In genomic region chr6:87714093-87714809, GRCh38 we compare ENCODE assay signal across 10 cellular contexts. TPM values are rescaled to one million over a fixed set of nuclear protein-coding genes. Genes with fewer than 3 reads are reported as not detected.
DNase-seq lines count a peak whose midpoint lies in the region; ATAC-seq and TF ChIP-seq lines count a peak whose summit lies in the region.
"Had no signal": no experiment of that assay in that cellular context is flagged by ENCODE, and none has a peak within 500 bp of the region (broad histone marks: within the 10 kb centered on the region; RNA-seq: fewer than 3 reads in every experiment).

No MANE protein-coding gene starts in this region.

- peak overlapping the region; percentile 3 for H3K27ac ChIP-seq in brain microvascular endothelial cell

- H3K9me3 Mint-ChIP-seq in activated T-cell treated with anti-CD3 and anti-CD28 coated beads, Interleukin-2, amount 50 U/mL, for 24 hours, result no peaks in the 10 kb centered on the region
- no peaks in the 10 kb centered on the region for H3K9me3 Mint-ChIP-seq in stimulated activated naive B cell treated with anti-CD40 and anti-IgM and Interleukin-4, amounts not matched to agents 10 μg/mL and 1 μg/mL and 100 μg/mL, for 72 hours
- no peaks in the 10 kb centered on the region for H3K9me3 Mint-ChIP-seq in glutamatergic neuron (ENCODE audit: unreplicated experiment)

- no peaks in the 10 kb centered on the region for H3K27me3 Mint-ChIP-seq in activated T-cell treated with anti-CD3 and anti-CD28 coated beads, Interleukin-2, amount 50 U/mL, for 24 hours
- H3K27me3 Mint-ChIP-seq in stimulated activated naive B cell treated with anti-CD40 and anti-IgM and Interleukin-4, amounts not matched to agents 10 μg/mL and 1 μg/mL and 100 μg/mL, for 72 hours, result no peaks in the 10 kb centered on the region
- no peaks in the 10 kb centered on the region for H3K27me3 Mint-ChIP-seq in glutamatergic neuron (ENCODE audit: unreplicated experiment)

- H3K36me3 Mint-ChIP-seq in activated T-cell treated with anti-CD3 and anti-CD28 coated beads, Interleukin-2, amount 50 U/mL, for 24 hours (ENCODE audit: low read depth), result no peaks in the 10 kb centered on the region
- no peaks in the 10 kb centered on the region for H3K36me3 Mint-ChIP-seq in stimulated activated naive B cell treated with anti-CD40 and anti-IgM and Interleukin-4, amounts not matched to agents 10 μg/mL and 1 μg/mL and 100 μg/mL, for 72 hours
- no peaks in the 10 kb centered on the region for H3K36me3 Mint-ChIP-seq in glutamatergic neuron (ENCODE audit: unreplicated experiment)

- no peak for DNase-seq in activated T-cell treated with anti-CD3 and anti-CD28 coated beads, Interleukin-2, amount 50 U/mL, for 24 hours
- no peak for DNase-seq in activated T-cell treated with anti-CD3 and anti-CD28 coated beads, Interleukin-2, amount 50 U/mL, for 1 hour
- DNase-seq in brain microvascular endothelial cell, result peak; percentile 73
- no peak for DNase-seq in stimulated activated naive B cell treated with anti-CD40 and anti-IgM and Interleukin-4, amounts not matched to agents 10 μg/mL and 1 μg/mL and 100 μg/mL, for 72 hours
- DNase-seq in globus pallidus (ENCODE audit: low spot score), result no peak
- no peak for DNase-seq in glutamatergic neuron
- DNase-seq: activated CD4-positive, CD25-positive, alpha-beta regulatory T cell; BE2C had no signal

- no peak overlapping the region for H3K4me3 ChIP-seq in brain microvascular endothelial cell (ENCODE audit: low read depth, low read length)

- in situ Hi-C loops in brain microvascular endothelial cell (cut with HindIII; ENCODE audit: low pct_ligation_motif_present, low sequenced_read_pairs), result no loop called here

- no peak overlapping the region for H3K4me3 Mint-ChIP-seq in activated T-cell treated with anti-CD3 and anti-CD28 coated beads, Interleukin-2, amount 50 U/mL, for 24 hours
- H3K4me3 Mint-ChIP-seq in stimulated activated naive B cell treated with anti-CD40 and anti-IgM and Interleukin-4, amounts not matched to agents 10 μg/mL and 1 μg/mL and 100 μg/mL, for 72 hours, result no peak overlapping the region
- H3K4me3 Mint-ChIP-seq in glutamatergic neuron (ENCODE audit: unreplicated experiment), result no peak overlapping the region

- H3K27ac Mint-ChIP-seq in activated T-cell treated with anti-CD3 and anti-CD28 coated beads, Interleukin-2, amount 50 U/mL, for 24 hours, result peak overlapping the region; percentile 33
- H3K27ac Mint-ChIP-seq in stimulated activated naive B cell treated with anti-CD40 and anti-IgM and Interleukin-4, amounts not matched to agents 10 μg/mL and 1 μg/mL and 100 μg/mL, for 72 hours, result no peak overlapping the region
- H3K27ac Mint-ChIP-seq in glutamatergic neuron (ENCODE audit: unreplicated experiment), result no peak overlapping the region

- no peaks in the 10 kb centered on the region for H3K36me3 ChIP-seq in brain microvascular endothelial cell (replicated peaks)
- H3K36me3 ChIP-seq: BE2C had no signal

- peak; percentile 44 for ATAC-seq in HG03565 (IDR thresholded peaks at IDR 0.05; ENCODE audit: unreplicated experiment)
- ATAC-seq in stimulated activated naive B cell treated with anti-CD40 and anti-IgM and Interleukin-4, amounts not matched to agents 10 μg/mL and 1 μg/mL and 100 μg/mL, for 72 hours (replicated peaks), result peak; percentile 85 to 90
- ATAC-seq in GM19324 (IDR thresholded peaks at IDR 0.05; ENCODE audit: low FRiP score, unreplicated experiment), result no peak

- H3K4me1 Mint-ChIP-seq in activated T-cell treated with anti-CD3 and anti-CD28 coated beads, Interleukin-2, amount 50 U/mL, for 24 hours (ENCODE audit: low read depth), result peaks cover 19% of the 10 kb centered on the region
- H3K4me1 Mint-ChIP-seq in stimulated activated naive B cell treated with anti-CD40 and anti-IgM and Interleukin-4, amounts not matched to agents 10 μg/mL and 1 μg/mL and 100 μg/mL, for 72 hours, result peaks cover 6 to 12% of the 10 kb centered on the region in 2 donors
- no peaks in the 10 kb centered on the region for H3K4me1 Mint-ChIP-seq in glutamatergic neuron (ENCODE audit: low read depth, unreplicated experiment)

- TF ChIP-seq CTCF in brain microvascular endothelial cell (IDR thresholded peaks at IDR 0.05; ENCODE audit: low read depth, low read length, missing control alignments), result no peak
- TF ChIP-seq CTCF in glutamatergic neuron (IDR thresholded peaks at IDR 0.05; ENCODE audit: partially characterized antibody, unreplicated experiment), result no peak

- no peaks in the 10 kb centered on the region for H3K27me3 ChIP-seq in brain microvascular endothelial cell (replicated peaks)
- H3K27me3 ChIP-seq: BE2C had no signal

RNA-seq across cellular contexts. Expression of gene AKIRIN2, which starts 12.2 kb away (rescaled TPM):
- 167 TPM for total RNA-seq in glutamatergic neuron (ENCODE audit: unreplicated experiment)
